ENCODE assay signal across 24 cellular contexts in the genomic region with DNA sequence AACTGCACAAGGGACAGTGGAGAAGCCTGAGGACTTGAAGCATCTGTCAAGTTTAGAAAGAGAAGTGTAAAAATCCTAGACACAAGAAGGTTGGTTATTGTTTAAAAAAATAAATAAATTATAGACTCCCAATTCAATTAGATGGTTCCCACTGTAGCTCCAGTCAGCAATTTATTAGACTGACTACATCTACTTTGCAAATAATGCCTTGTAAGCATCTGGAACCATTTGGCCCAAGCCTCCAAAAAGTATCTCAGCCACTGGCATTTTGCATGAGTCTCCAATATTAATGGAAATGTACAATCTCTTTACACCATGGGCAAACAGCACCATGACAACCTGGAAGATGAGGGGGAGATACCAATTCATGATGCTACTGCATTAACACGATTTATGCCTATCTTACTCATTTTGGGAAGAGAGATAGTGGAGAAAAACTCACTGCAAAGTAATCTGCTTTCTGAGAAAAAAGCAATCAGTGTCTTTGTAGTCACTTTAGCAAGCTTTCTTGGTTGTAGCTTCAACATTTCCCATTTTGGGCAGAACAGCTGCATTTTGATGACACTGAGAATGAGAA. TPM values are rescaled to one million over a fixed set of nuclear protein-coding genes. Genes with fewer than 3 reads are reported as not detected.
DNase-seq lines count a peak whose midpoint lies in the region; ATAC-seq, FAIRE-seq and TF ChIP-seq lines count a peak whose summit lies in the region.
"Had no signal": no experiment of that assay in that cellular context is flagged by ENCODE, and none has a peak within 500 bp of the region (broad histone marks: within the 10 kb centered on the region; RNA-seq: fewer than 3 reads in every experiment).

No MANE protein-coding gene starts in this region.

- H3K27me3 ChIP-seq in HepG2 (ENCODE audit: control insufficient read depth in 1 of 2, insufficient read depth in 2 of 2, low read length in 2 of 2) (no peaks in the 10 kb centered on the region), right lobe of liver (no peaks in the 10 kb centered on the region), dorsolateral prefrontal cortex (peaks cover 0 to 5% (median 0%) of the 10 kb centered on the region in 45 donors)

- H3K9me3 ChIP-seq in HepG2 (ENCODE audit: low read length) (no peaks in the 10 kb centered on the region), right lobe of liver (no peaks in the 10 kb centered on the region)

- TF ChIP-seq POLR2A in HepG2 (IDR thresholded peaks at IDR 0.05; ENCODE audit: insufficient read depth in 1 of 2, low read depth in 2 of 2, low read length in 2 of 2) = no peak
- TF ChIP-seq POLR2A in right lobe of liver (IDR thresholded peaks at IDR 0.05) = no peak

- ATAC-seq in HepG2 = no peak
- no peak for ATAC-seq in right lobe of liver
- ATAC-seq: HCT116, T-helper 17 cell had no signal

- H4K20me1 ChIP-seq in HepG2 (ENCODE audit: insufficient read depth, low read length) = no peaks in the 10 kb centered on the region

- POLR2A ChIA-PET in HepG2 (lab: Yijun Ruan, JAX) = no interaction called here

- 0% methylated on average over 1 of the region's 1 CpG for WGBS in HepG2 (ENCODE audit: low lambda C conversion rate)
- 0% methylated on average over 1 of the region's 1 CpG for WGBS in right lobe of liver (ENCODE audit: insufficient coverage, low coverage, low lambda C conversion rate, missing lambda C conversion rate)

- in situ Hi-C loops in HepG2 (cut with HindIII; ENCODE audit: extremely low pct_ligation_motif_present, low pct_unique_long_range_greater_than_20kb) = no loop called here

- H3K36me3 ChIP-seq in HepG2 (replicated peaks in 1 of 2; ENCODE audit: control insufficient read depth in 1 of 2, insufficient read depth in 2 of 2, low read length in 2 of 2) (no peaks in the 10 kb centered on the region), right lobe of liver (no peaks in the 10 kb centered on the region)

- H3K4me3 ChIP-seq in HepG2 (replicated peaks in 1 of 3; ENCODE audit: insufficient read depth in 1 of 3, low read depth in 2 of 3, low read length in 3 of 3) (no peak overlapping the region), right lobe of liver (no peak overlapping the region), dorsolateral prefrontal cortex (peak overlapping the region in 54 of 59 donors; percentile 10 to 63 (median 49))

- intact Hi-C loops in HepG2 (cut with micrococcal nuclease; ENCODE audit: unreplicated experiment) (no loop called here), right lobe of liver (cut with DNase I) (no loop called here), dorsolateral prefrontal cortex (cut with DNase I) (no loop called here)

- TF ChIP-seq EP300 in HepG2 (IDR thresholded peaks at IDR 0.05; ENCODE audit: low read depth in 2 of 2, low read length in 2 of 2) (no peak), HepG2 (CRISPR knock-in tag; IDR thresholded peaks at IDR 0.05; ENCODE audit: borderline replicate concordance) (no peak)

- H3K4me1 ChIP-seq in HepG2 (ENCODE audit: insufficient read depth, low read length) (no peaks in the 10 kb centered on the region), right lobe of liver (no peaks in the 10 kb centered on the region)

- no peak for TF ChIP-seq CTCF in HepG2 (CRISPR knock-in tag; IDR thresholded peaks at IDR 0.05)
- no peak for TF ChIP-seq CTCF in right lobe of liver (IDR thresholded peaks at IDR 0.05)
- no peak for TF ChIP-seq CTCF in dorsolateral prefrontal cortex (IDR thresholded peaks at IDR 0.05 in 54 of 56, conservative IDR thresholded peaks at IDR 0.05 in 2 of 56; ENCODE audit: low read depth in 1 of 56, partially characterized antibody in 56 of 56)

- CTCF ChIA-PET in HepG2 (lab: Yijun Ruan, JAX; ENCODE audit: low intra/inter-chr PET ratio, low total read pairs) = no interaction called here

- no TSS peak for BruUV-seq in HepG2 (replicated peaks; lab: Mats Ljungman, UMichigan)

- H3K4me2 ChIP-seq in HepG2 (ENCODE audit: low read depth, low read length) = no peak overlapping the region

- H3K79me2 ChIP-seq in HepG2 (ENCODE audit: insufficient read depth, low read length) = no peaks in the 10 kb centered on the region

- H3K9ac ChIP-seq in HepG2 (ENCODE audit: insufficient read depth, low read depth, low read length) = no peak overlapping the region

- FAIRE-seq in HepG2 (lab: Jason Lieb, UNC) = no peak
- FAIRE-seq: GM12892 had no signal

- no peak overlapping the region for H3K27ac ChIP-seq in HepG2 (ENCODE audit: extremely low read length, insufficient read depth, low read length)
- H3K27ac ChIP-seq in right lobe of liver = no peak overlapping the region
- H3K27ac ChIP-seq in dorsolateral prefrontal cortex = peak overlapping the region in 3 of 59 donors; percentile 3 to 38 (median 6)
- H3K27ac ChIP-seq: HL-60 had no signal

- no peak for TF ChIP-seq RAD21 in HepG2 (CRISPR knock-in tag; IDR thresholded peaks at IDR 0.05)

- H2AFZ ChIP-seq in HepG2 (ENCODE audit: low read length) = no peak overlapping the region

- no peak for DNase-seq in HepG2 (ENCODE audit: low spot score)
- DNase-seq in right lobe of liver = no peak
- peak; percentile 54 for DNase-seq in NCI-H69 (lab: John Stamatoyannopoulos, UW)
- DNase-seq in dorsolateral prefrontal cortex = no peak
- DNase-seq in iPS-NIHi11 (ENCODE audit: low spot score) = no peak
- no peak for DNase-seq in DMS 273 (lab: John Stamatoyannopoulos, UW; ENCODE audit: unreplicated experiment)
- no peak for DNase-seq in COR-L47 (lab: John Stamatoyannopoulos, UW)
- DNase-seq: CD4-positive, alpha-beta memory T cell; DMS79 treated with DMSO at 0.1 percent for 48 hours; Karpas-422; NCI-H1092 treated with DMSO at 0.1 percent for 48 hours; NCI-H146; NCI-H1930; NCI-H2227 treated with DMSO at 0.1 percent for 48 hours; NCI-H510A treated with DMSO at 0.1 percent for 48 hours; NCI-H82; Right ventricle myocardium superior; RPMI8226; T-helper 17 cell had no signal

TF ChIP-seq in HepG2, 621 proteins besides CTCF, POLR2A, EP300 and RAD21:
- TF ChIP-seq MAFF (IDR thresholded peaks at IDR 0.05; ENCODE audit: low read depth, low read length) = peak; percentile 28; the same call in 1 of the 2 replicates
- peak; percentile 39 to 79; a peak in 3 of 4 replicates for TF ChIP-seq MAFK (conservative IDR thresholded peaks at IDR 0.05 in 1 of 2, IDR thresholded peaks at IDR 0.05 in 1 of 2; ENCODE audit: low read length in 2 of 2)
- TF ChIP-seq SRSF1 (optimal IDR thresholded peaks at IDR 0.05; ENCODE audit: low read depth, low read length) = no peak

RNA-seq across cellular contexts. Expression of a gene that starts 2.8 kb away (rescaled TPM):
- not detected in 2 replicates for total RNA-seq in HepG2 (2016; rRNA removed; fragmentation: Illumina TruSeq; extraction: Trizol)
- not detected in 2 replicates for total RNA-seq in HepG2 (2016; cell fraction: cytosol; rRNA removed; fragmentation: Illumina TruSeq; extraction: Trizol; ENCODE audit: low read depth)
- not detected in 2 replicates for total RNA-seq in HepG2 (2016; cell fraction: insoluble cytoplasmic fraction; rRNA removed; fragmentation: Illumina TruSeq; extraction: Trizol)
- not detected in 2 replicates for total RNA-seq in HepG2 (2016; cell fraction: membrane; rRNA removed; fragmentation: Illumina TruSeq; extraction: Trizol)
- total RNA-seq in HepG2 (2016; cell fraction: nucleus; rRNA removed; fragmentation: Illumina TruSeq; extraction: Trizol) = not detected in 2 replicates
- polyA plus RNA-seq in HepG2 (2011; rRNA removed) = not detected in 2 replicates
- not detected in 2 replicates for polyA plus RNA-seq in HepG2 (2011; cell fraction: cytosol; rRNA removed)
- polyA plus RNA-seq in HepG2 (2011; cell fraction: nucleus; rRNA removed) = not detected in 2 replicates
- not detected in 2 replicates for polyA plus RNA-seq in HepG2 (2012)
- not detected in 2 replicates for polyA plus RNA-seq in HepG2 (2016; cell fraction: cytosol; fragmentation: Illumina TruSeq; extraction: Trizol; ENCODE audit: low read depth)
- not detected in 2 replicates for polyA plus RNA-seq in HepG2 (2016; cell fraction: insoluble cytoplasmic fraction; fragmentation: Illumina TruSeq; extraction: Trizol; ENCODE audit: low read depth)
- not detected in 2 replicates for polyA plus RNA-seq in HepG2 (2016; cell fraction: membrane; fragmentation: Illumina TruSeq; extraction: Trizol; ENCODE audit: low read depth)
- not detected in 2 replicates for polyA plus RNA-seq in HepG2 (2016; cell fraction: nucleus; fragmentation: Illumina TruSeq; extraction: Trizol; ENCODE audit: insufficient read depth, low read depth)
- 4.4 TPM in 1 of 2 replicates, not detected in the other for polyA minus RNA-seq in HepG2 (2011; rRNA and poly(A)+ RNA removed; ENCODE audit: low replicate concordance)
- 0.20 TPM in 1 of 2 replicates, not detected in the other for polyA minus RNA-seq in HepG2 (2011; cell fraction: cytosol; rRNA and poly(A)+ RNA removed)
- polyA minus RNA-seq in HepG2 (2011; cell fraction: nucleus; rRNA and poly(A)+ RNA removed) = not detected in 2 replicates
- total RNA-seq in right lobe of liver = not detected
- 10 to 100 TPM in 25 of 120 experiments, 1 to 10 TPM in 95; 2.0 to 14.0 (median 8.2) TPM for total RNA-seq in dorsolateral prefrontal cortex
- total RNA-seq: A673, Right ventricle myocardium superior, SK-MEL-5 had no signal
- polyA plus RNA-seq: CD4-positive, alpha-beta memory T cell had no signal

Comparison
In these comparisons a context has a peak if more than half of its experiments do, and no peak if none do; other contexts are left out.
1. H3K4me3 ChIP-seq: peak in dorsolateral prefrontal cortex (54 of 59); none in HepG2 (0 of 3) and right lobe of liver (0 of 3).